19 cellular contexts compared by ENCODE assay signal in the genomic region with DNA sequence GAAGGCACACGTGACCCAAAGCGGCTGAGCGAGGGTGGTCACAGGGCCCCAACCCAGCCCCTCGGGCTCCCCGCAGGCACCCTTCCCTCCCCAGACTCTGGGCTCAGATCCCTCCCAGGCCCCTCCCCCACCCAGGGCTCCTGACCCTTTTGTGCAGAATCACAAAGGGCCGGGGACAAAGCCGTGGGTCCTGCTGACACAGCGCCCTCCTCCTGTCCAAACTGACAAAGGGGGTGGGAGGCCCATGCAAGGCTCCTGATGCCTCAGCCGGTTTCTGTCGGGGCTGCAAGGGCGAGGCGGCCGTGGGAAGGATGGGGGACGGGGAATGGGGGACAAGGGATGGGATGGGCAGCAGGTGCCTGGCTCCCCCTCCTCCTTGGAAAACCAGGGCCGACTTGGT. TPM values are rescaled to one million over a fixed set of nuclear protein-coding genes. Genes with fewer than 3 reads are reported as not detected.
DNase-seq lines count a peak whose midpoint lies in the region; ATAC-seq and TF ChIP-seq lines count a peak whose summit lies in the region.
"Had no signal": no experiment of that assay in that cellular context is flagged by ENCODE, and none has a peak within 500 bp of the region (broad histone marks: within the 10 kb centered on the region; RNA-seq: fewer than 3 reads in every experiment).

No MANE protein-coding gene starts in this region.

- peak overlapping the region; percentile 61 for H3K27ac ChIP-seq in HUES48 (ENCODE audit: low read depth, low read length)
- peak overlapping the region; percentile 76 for H3K27ac ChIP-seq in ectodermal cell (ENCODE audit: insufficient read depth, low read depth, low read length, poor library complexity, severe bottlenecking)
- peak overlapping the region; percentile 26 to 74 (median 51) for H3K27ac ChIP-seq in upper lobe of left lung
- H3K27ac ChIP-seq: GM23248, Peyer's patch had no signal

- H3K4me1 ChIP-seq in HUES48 (ENCODE audit: control insufficient read depth, insufficient read depth, low read length) (peaks cover 28% of the 10 kb centered on the region), ectodermal cell (ENCODE audit: control insufficient read depth, insufficient read depth, low read length) (peaks cover 50% of the 10 kb centered on the region), upper lobe of left lung (peaks cover 21 to 34% (median 27%) of the 10 kb centered on the region in 4 donors)

- TF ChIP-seq CTCF in upper lobe of left lung (IDR thresholded peaks at IDR 0.05) = no peak

- WGBS in ectodermal cell, 2 experiments = 3 to 6% methylated on average over 15 of the region's 15 CpGs
- 87 to 89% methylated on average over 6 to 15 of the region's 15 CpGs for WGBS in upper lobe of left lung, 2 donors

- TF ChIP-seq POLR2A in upper lobe of left lung (IDR thresholded peaks at IDR 0.05) = no peak

- H3K27me3 ChIP-seq in HUES48 (ENCODE audit: control insufficient read depth, insufficient read depth, low read length) = no peaks in the 10 kb centered on the region
- no peaks in the 10 kb centered on the region for H3K27me3 ChIP-seq in ectodermal cell (ENCODE audit: control insufficient read depth, insufficient read depth, low read length, poor library complexity, severe bottlenecking)
- no peaks in the 10 kb centered on the region for H3K27me3 ChIP-seq in upper lobe of left lung
- H3K27me3 ChIP-seq: Peyer's patch had no signal

- TF ChIP-seq EP300 in upper lobe of left lung (IDR thresholded peaks at IDR 0.05) = no peak

- DNase-seq in iPS-NIHi7 (ENCODE audit: extremely low spot score) (peak; percentile 75), upper lobe of left lung (peak in 1 of 2 donors; percentile 54), cerebellum (ENCODE audit: low spot score) (no peak), NCI-H128 (lab: John Stamatoyannopoulos, UW; ENCODE audit: unreplicated experiment) (no peak)
- DNase-seq: Caco-2; CD4-positive, CD25-positive, alpha-beta regulatory T cell; DMS153; GM23248; NCI-H1417 treated with DMSO at 0.1 percent for 48 hours; NCI-H2029 treated with DMSO at 0.1 percent for 48 hours; NCI-H510A; NCI-H774; Peyer's patch; Right ventricle myocardium superior; SK-N-SH; T-cell had no signal

- no peak for ATAC-seq in upper lobe of left lung (ENCODE audit: low FRiP score in 2 of 2)
- ATAC-seq in GM19467 (IDR thresholded peaks at IDR 0.05; ENCODE audit: unreplicated experiment) = no peak
- ATAC-seq: T-cell had no signal

- no peaks in the 10 kb centered on the region for H3K9me3 ChIP-seq in HUES48 (ENCODE audit: control insufficient read depth, insufficient read depth, low read length)
- no peaks in the 10 kb centered on the region for H3K9me3 ChIP-seq in ectodermal cell (ENCODE audit: control insufficient read depth, low read length)
- no peaks in the 10 kb centered on the region for H3K9me3 ChIP-seq in upper lobe of left lung
- H3K9me3 ChIP-seq: Caco-2, Peyer's patch, SK-N-SH had no signal

- H3K36me3 ChIP-seq in HUES48 (ENCODE audit: control insufficient read depth, insufficient read depth, low read length) (no peaks in the 10 kb centered on the region), ectodermal cell (ENCODE audit: control insufficient read depth, insufficient read depth, low read length) (no peaks in the 10 kb centered on the region), upper lobe of left lung (peaks cover 0 to 10% (median 4%) of the 10 kb centered on the region in 4 donors)

- 0 out of 2 replicates have a peak overlapping the region, but pooled peaks have one; percentile 12 for H3K9ac ChIP-seq in HUES48 (ENCODE audit: low read depth, low read length)
- H3K9ac ChIP-seq: GM23248, SK-N-SH had no signal

- no peak overlapping the region for H3K4me3 ChIP-seq in HUES48 (ENCODE audit: low read depth, low read length)
- H3K4me3 ChIP-seq in ectodermal cell (ENCODE audit: insufficient read depth, low read depth, low read length) = peak overlapping the region; percentile 2
- no peak overlapping the region for H3K4me3 ChIP-seq in upper lobe of left lung
- H3K4me3 ChIP-seq: GM23248, Peyer's patch had no signal

RNA-seq across cellular contexts. Expression of gene UBAC1, which starts 43.5 kb away (rescaled TPM):
- polyA plus RNA-seq in ectodermal cell (2013, experiment 1 of 4) = 55.5 TPM
- 51.5 TPM for polyA plus RNA-seq in ectodermal cell (2013, experiment 2 of 4)
- 43.8 TPM for polyA plus RNA-seq in ectodermal cell (2013, experiment 3 of 4)
- polyA plus RNA-seq in ectodermal cell (2013, experiment 4 of 4) = 44.3 TPM
- total RNA-seq in upper lobe of left lung (10 to 100 TPM; 38.0 to 72.3 (median 49.3) TPM), cerebellum (21.1 TPM)
